Comparison of ENCODE assay signal across 8 cellular contexts in genomic region chr19:19319725-19320361, GRCh38. TPM values are rescaled to one million over a fixed set of nuclear protein-coding genes. Genes with fewer than 3 reads are reported as not detected.
DNase-seq lines count a peak whose midpoint lies in the region; ATAC-seq and TF ChIP-seq lines count a peak whose summit lies in the region.

No MANE protein-coding gene starts in this region.

- H3K27ac Mint-ChIP-seq in GM23338 (peak overlapping the region; percentile 100), activated B cell treated with CpG ODN at 0.5 μM for 24 hours (peak overlapping the region; percentile 100)
- peak overlapping the region; percentile 98 for H3K27ac Mint-ChIP-seq in stimulated activated memory B cell treated with anti-CD40 and anti-IgM and Interleukin-4, amounts not matched to agents 10 μg/mL and 1 μg/mL and 100 μg/mL, for 72 hours

- peaks cover 17% of the 10 kb centered on the region for H3K27me3 Mint-ChIP-seq in GM23338 (ENCODE audit: insufficient read depth, low read depth, poor library complexity)
- H3K27me3 Mint-ChIP-seq in activated B cell treated with CpG ODN at 0.5 μM for 24 hours, result no peaks in the 10 kb centered on the region
- no peaks in the 10 kb centered on the region for H3K27me3 Mint-ChIP-seq in stimulated activated memory B cell treated with anti-CD40 and anti-IgM and Interleukin-4, amounts not matched to agents 10 μg/mL and 1 μg/mL and 100 μg/mL, for 72 hours

- POLR2A ChIA-PET in AG04450 (lab: Yijun Ruan, JAX), result interaction anchor here (0.6 kb wide), 1 partner anchor 176 kb away, joined by 3 read pairs; no protein-coding TSS in a partner anchor
- POLR2A ChIA-PET in activated B cell treated with CpG ODN at 0.5 μM for 24 hours (lab: Charles Lee), result no interaction called here

- peaks cover 72% of the 10 kb centered on the region for H3K79me2 ChIP-seq in GM23338 (replicated peaks; ENCODE audit: insufficient read depth)

- H3K4me1 Mint-ChIP-seq in GM23338 (peaks cover 13% of the 10 kb centered on the region; the same call in 1 of the 3 replicates), activated B cell treated with CpG ODN at 0.5 μM for 24 hours (peaks cover 41% of the 10 kb centered on the region)
- peaks cover 48% of the 10 kb centered on the region for H3K4me1 Mint-ChIP-seq in stimulated activated memory B cell treated with anti-CD40 and anti-IgM and Interleukin-4, amounts not matched to agents 10 μg/mL and 1 μg/mL and 100 μg/mL, for 72 hours

- peaks cover 6% of the 10 kb centered on the region for H3K36me3 ChIP-seq in GM23338 (ENCODE audit: insufficient read depth)
- H3K36me3 ChIP-seq in iPS DF 6.9 (ENCODE audit: control insufficient read depth, insufficient read depth, low read length), result peaks cover 16% of the 10 kb centered on the region; the same call in 1 of the 2 replicates

- H3K4me2 ChIP-seq in GM23338, result peak overlapping the region; percentile 98

- peak overlapping the region; percentile 100 for H3K4me3 ChIP-seq in AG04450 (ENCODE audit: low read depth, low read length)
- H3K4me3 ChIP-seq in GM23338, result peak overlapping the region; percentile 99
- peak overlapping the region; percentile 84 for H3K4me3 ChIP-seq in iPS DF 6.9 (ENCODE audit: low read length)

- H3K27ac ChIP-seq in AG04450 (ENCODE audit: low read depth, low read length) (no peak overlapping the region), GM23338 (ENCODE audit: low read depth) (peak overlapping the region; percentile 98), iPS DF 6.9 (ENCODE audit: low read length) (no peak overlapping the region)

- H3K9me2 ChIP-seq in GM23338 (ENCODE audit: insufficient read depth), result no peaks in the 10 kb centered on the region

- peak overlapping the region; percentile 84; the same call in 1 of the 2 replicates for H2AFZ ChIP-seq in GM23338

- ATAC-seq in GM23338 (peak; percentile 20), activated B cell treated with CpG ODN at 0.5 μM for 24 hours (ENCODE audit: low read depth) (no peak)
- ATAC-seq in stimulated activated memory B cell treated with anti-CD40 and anti-IgM and Interleukin-4, amounts not matched to agents 10 μg/mL and 1 μg/mL and 100 μg/mL, for 72 hours, result no peak

- DNase-seq in AG04450 (ENCODE audit: low read depth, low spot score) (no peak), GM23338 (ENCODE audit: low spot score) (peak; percentile 34), activated B cell treated with CpG ODN at 0.5 μM for 24 hours (no peak), iPS DF 6.9 (ENCODE audit: low read depth, low spot score) (no peak), GM10266 (ENCODE audit: extremely low spot score) (no peak), ecto neural progenitor cell (ENCODE audit: low spot score) (no peak), NCI-H1092 (lab: John Stamatoyannopoulos, UW) (no peak)

- H3K4me3 Mint-ChIP-seq in GM23338 (peak overlapping the region; percentile 97), activated B cell treated with CpG ODN at 0.5 μM for 24 hours (peak overlapping the region; percentile 98)
- H3K4me3 Mint-ChIP-seq in stimulated activated memory B cell treated with anti-CD40 and anti-IgM and Interleukin-4, amounts not matched to agents 10 μg/mL and 1 μg/mL and 100 μg/mL, for 72 hours, result peak overlapping the region; percentile 97

- H3K36me3 Mint-ChIP-seq in GM23338 (ENCODE audit: low read depth) (peaks cover 31% of the 10 kb centered on the region), activated B cell treated with CpG ODN at 0.5 μM for 24 hours (ENCODE audit: low read depth) (peaks cover 46% of the 10 kb centered on the region)
- peaks cover 22% of the 10 kb centered on the region for H3K36me3 Mint-ChIP-seq in stimulated activated memory B cell treated with anti-CD40 and anti-IgM and Interleukin-4, amounts not matched to agents 10 μg/mL and 1 μg/mL and 100 μg/mL, for 72 hours

- intact Hi-C loops in activated B cell treated with CpG ODN at 0.5 μM for 24 hours (cut with micrococcal nuclease), result loop anchor here (1.0 to 10.0 kb wide), 10 partner anchors 45 to 401 kb away; partner anchors contain the start of genes ARMC6, BORCS8, COPE and DDX49

- no peaks in the 10 kb centered on the region for H3K9me3 Mint-ChIP-seq in GM23338
- H3K9me3 Mint-ChIP-seq in activated B cell treated with CpG ODN at 0.5 μM for 24 hours, result no peaks in the 10 kb centered on the region
- H3K9me3 Mint-ChIP-seq in stimulated activated memory B cell treated with anti-CD40 and anti-IgM and Interleukin-4, amounts not matched to agents 10 μg/mL and 1 μg/mL and 100 μg/mL, for 72 hours, result no peaks in the 10 kb centered on the region

- H3F3A ChIP-seq in GM23338 (replicated peaks; ENCODE audit: low read depth), result peaks cover 11% of the 10 kb centered on the region; the same call in 1 of the 2 replicates

- H3K4me1 ChIP-seq in GM23338 (ENCODE audit: insufficient read depth) (peaks cover 14% of the 10 kb centered on the region), iPS DF 6.9 (ENCODE audit: control insufficient read depth, insufficient read depth, low read length) (peaks cover 4% of the 10 kb centered on the region)

- H3K27me3 ChIP-seq in AG04450 (ENCODE audit: control insufficient read depth, insufficient read depth, low read length), result no peaks in the 10 kb centered on the region
- no peaks in the 10 kb centered on the region for H3K27me3 ChIP-seq in GM23338 (ENCODE audit: insufficient read depth)
- no peaks in the 10 kb centered on the region for H3K27me3 ChIP-seq in iPS DF 6.9 (ENCODE audit: control insufficient read depth, insufficient read depth, low read length)

- TF ChIP-seq CTCF in AG04450 (IDR thresholded peaks at IDR 0.05; ENCODE audit: low read depth, low read length) (no peak), GM23338 (conservative IDR thresholded peaks at IDR 0.05; ENCODE audit: low read depth in 2 of 2) (no peak), activated B cell treated with CpG ODN at 0.5 μM for 24 hours (IDR thresholded peaks at IDR 0.05) (no peak), GM10266 (IDR thresholded peaks at IDR 0.05; ENCODE audit: control insufficient read depth, insufficient read depth, low read depth, missing control alignments) (no peak)

- WGBS in iPS DF 6.9 (ENCODE audit: insufficient coverage, insufficient read length), result no CpG with 5 or more reads among the region's 32 CpGs

- H3K9me3 ChIP-seq in AG04450 (ENCODE audit: control insufficient read depth, insufficient read depth, low read length) (peaks cover 4% of the 10 kb centered on the region; the same call in 1 of the 2 replicates), iPS DF 6.9 (ENCODE audit: control insufficient read depth, insufficient read depth, low read length) (no peaks in the 10 kb centered on the region)

- peaks cover 34% of the 10 kb centered on the region; the same call in 1 of the 2 replicates for H4K20me1 ChIP-seq in GM23338 (replicated peaks; ENCODE audit: insufficient read depth)

- CTCF ChIA-PET in AG04450 (lab: Charles Lee) (no interaction called here), activated B cell treated with CpG ODN at 0.5 μM for 24 hours (lab: Charles Lee) (no interaction called here)

TF ChIP-seq in GM23338, 12 proteins besides CTCF, POLR2A, EP300 and RAD21 (continues in another document):
- no peak for TF ChIP-seq ZNF114 (CRISPR knock-in tag; IDR thresholded peaks at IDR 0.05)
- TF ChIP-seq CREB1 (CRISPR knock-in tag; IDR thresholded peaks at IDR 0.05; ENCODE audit: low read depth), result no peak
- no peak for TF ChIP-seq NANOG (IDR thresholded peaks at IDR 0.05; ENCODE audit: borderline replicate concordance)
- no peak for TF ChIP-seq POLR2AphosphoS5 (IDR thresholded peaks at IDR 0.05; ENCODE audit: low read depth)
- no peak for TF ChIP-seq ETS1 (IDR thresholded peaks at IDR 0.05)

RNA-seq across cellular contexts. Expression of gene SUGP1, which starts 0.5 kb away (rescaled TPM):
- polyA plus RNA-seq in AG04450 (2011; rRNA removed), result 25.2 and 34.9 TPM in 2 replicates
- polyA minus RNA-seq in AG04450 (2011; rRNA and poly(A)+ RNA removed), result 39.2 and 41.5 TPM in 2 replicates
- 31.0 and 38.6 TPM in 2 replicates for total RNA-seq in GM23338 (2014; rRNA removed; shearing (Covaris generic))
- 61.6 and 63.2 TPM in 2 replicates for polyA plus RNA-seq in GM23338 (2016; fragmentation: Nextera tagmentation; extraction: Ambion mirVana)
- 68.6 and 73.0 TPM in 2 replicates for total RNA-seq in activated B cell treated with CpG ODN at 0.5 μM for 24 hours

RNA-seq across cellular contexts. Expression of gene MAU2, which starts 0.8 kb away (rescaled TPM):
- 14.7 and 20.0 TPM in 2 replicates for polyA plus RNA-seq in AG04450 (2011; rRNA removed)
- polyA minus RNA-seq in AG04450 (2011; rRNA and poly(A)+ RNA removed), result 50.6 and 98.8 TPM in 2 replicates
- total RNA-seq in GM23338 (2014; rRNA removed; shearing (Covaris generic)), result 36.0 and 62.2 TPM in 2 replicates
- polyA plus RNA-seq in GM23338 (2016; fragmentation: Nextera tagmentation; extraction: Ambion mirVana), result 18.9 and 20.5 TPM in 2 replicates
- total RNA-seq in activated B cell treated with CpG ODN at 0.5 μM for 24 hours, result 107 and 126 TPM in 2 replicates

RNA-seq across cellular contexts. Expression of gene TM6SF2, which starts 46.7 kb away (rescaled TPM):
- polyA plus RNA-seq in AG04450 (2011; rRNA removed) (0.86 and 1.0 TPM in 2 replicates), GM23338 (2016; fragmentation: Nextera tagmentation; extraction: Ambion mirVana) (4.2 and 4.4 TPM in 2 replicates)
- 0.83 and 1.0 TPM in 2 replicates for polyA minus RNA-seq in AG04450 (2011; rRNA and poly(A)+ RNA removed)
- 2.6 and 3.9 TPM in 2 replicates for total RNA-seq in GM23338 (2014; rRNA removed; shearing (Covaris generic))
- total RNA-seq in activated B cell treated with CpG ODN at 0.5 μM for 24 hours, result not detected in 2 replicates
